9 cellular contexts compared by ENCODE assay signal in genomic region chr5:6765612-6766525, GRCh38. TPM values are rescaled to one million over a fixed set of nuclear protein-coding genes. Genes with fewer than 3 reads are reported as not detected.
DNase-seq lines count a peak whose midpoint lies in the region; ATAC-seq and TF ChIP-seq lines count a peak whose summit lies in the region.
"Had no signal": no experiment of that assay in that cellular context is flagged by ENCODE, and none has a peak within 500 bp of the region (broad histone marks: within the 10 kb centered on the region; RNA-seq: fewer than 3 reads in every experiment).

No MANE protein-coding gene starts in this region.

- H3K27me3 ChIP-seq in BLaER1 treated with 17β-estradiol and CSF1 and Interleukin-3, amounts not matched to agents 10 nM and 100 nM, result no peaks in the 10 kb centered on the region
- H3K27me3 ChIP-seq in right lobe of liver, result no peaks in the 10 kb centered on the region

- DNase-seq in GM19238 (ENCODE audit: insufficient read length, low spot score) (peak; percentile 74), NCI-H2227 (lab: John Stamatoyannopoulos, UW; ENCODE audit: unreplicated experiment) (peak; percentile 86), coronary artery (ENCODE audit: low spot score) (peak; percentile 84), right lobe of liver (peak in 2 of 3 donors; percentile 59 to 60)
- peak; percentile 14 to 62 for DNase-seq in activated CD4-positive, alpha-beta T cell treated with anti-CD3 and anti-CD28 coated beads for 24 hours (ENCODE audit: low read depth in 2 of 2)
- peak; percentile 40 to 53 for DNase-seq in stimulated activated CD4-positive, alpha-beta T cell treated with anti-CD3 and anti-CD28 coated beads, Interleukin-4, amount 100 ng/mL, for 4 hours

- H4K20me1 ChIP-seq in BLaER1 treated with 17β-estradiol and CSF1 and Interleukin-3, amounts not matched to agents 10 nM and 100 nM, result no peaks in the 10 kb centered on the region; a peak in 2 of 22 replicates

- peak overlapping the region in 9 of 11 experiments; percentile 32 to 83 (median 63); a peak in 16 of 22 replicates for H3K27ac ChIP-seq in BLaER1 treated with 17β-estradiol and CSF1 and Interleukin-3, amounts not matched to agents 10 nM and 100 nM
- H3K27ac ChIP-seq in coronary artery, result peak overlapping the region in 1 of 2 donors; percentile 91
- H3K27ac ChIP-seq in right lobe of liver, result no peak overlapping the region
- H3K27ac ChIP-seq: SK-N-MC had no signal

- ATAC-seq in HG03280 (IDR thresholded peaks at IDR 0.05; ENCODE audit: unreplicated experiment) (peak; percentile 80), right lobe of liver (peak; percentile 64 to 81 (median 70))

- H3K4me3 ChIP-seq in BLaER1 treated with 17β-estradiol and CSF1 and Interleukin-3, amounts not matched to agents 10 nM and 100 nM, result peak overlapping the region in 3 of 10 experiments; percentile 13 to 46 (median 25); a peak in 3 of 20 replicates
- H3K4me3 ChIP-seq in coronary artery, result peak overlapping the region; percentile 61
- no peak overlapping the region for H3K4me3 ChIP-seq in right lobe of liver
- H3K4me3 ChIP-seq: SK-N-MC had no signal

- peaks cover 28 to 57% (median 40%) of the 10 kb centered on the region in 10 experiments for H3K4me1 ChIP-seq in BLaER1 treated with 17β-estradiol and CSF1 and Interleukin-3, amounts not matched to agents 10 nM and 100 nM
- no peaks in the 10 kb centered on the region for H3K4me1 ChIP-seq in right lobe of liver

- peak overlapping the region; percentile 73 to 93 (median 87) for H3K4me2 ChIP-seq in BLaER1 treated with 17β-estradiol and CSF1 and Interleukin-3, amounts not matched to agents 10 nM and 100 nM

- intact Hi-C loops in right lobe of liver (cut with DNase I), result no loop called here

- WGBS in right lobe of liver (ENCODE audit: insufficient coverage, low coverage, low lambda C conversion rate, missing lambda C conversion rate), result 7% methylated on average over 6 of the region's 22 CpGs

- H3K9me3 ChIP-seq in BLaER1 treated with 17β-estradiol and CSF1 and Interleukin-3, amounts not matched to agents 10 nM and 100 nM (replicated peaks in 1 of 11), result peaks cover 0 to 6% (median 3%) of the 10 kb centered on the region in 11 experiments; a peak in 3 of 22 replicates
- no peaks in the 10 kb centered on the region for H3K9me3 ChIP-seq in right lobe of liver

- no peak for TF ChIP-seq POLR2A in right lobe of liver (IDR thresholded peaks at IDR 0.05)

- peak; percentile 70 for TF ChIP-seq CTCF in coronary artery (IDR thresholded peaks at IDR 0.05)
- peak; percentile 57 to 73 (median 59) for TF ChIP-seq CTCF in right lobe of liver (IDR thresholded peaks at IDR 0.05)

- H3K36me3 ChIP-seq in BLaER1 treated with 17β-estradiol and CSF1 and Interleukin-3, amounts not matched to agents 10 nM and 100 nM, result peaks cover 0 to 6% (median 0%) of the 10 kb centered on the region in 11 experiments; a peak in 2 of 22 replicates
- H3K36me3 ChIP-seq in right lobe of liver, result no peaks in the 10 kb centered on the region

- peak overlapping the region in 9 of 11 experiments; percentile 15 to 74 (median 54); a peak in 15 of 22 replicates for H3K9ac ChIP-seq in BLaER1 treated with 17β-estradiol and CSF1 and Interleukin-3, amounts not matched to agents 10 nM and 100 nM

RNA-seq across cellular contexts. Expression of gene TENT4A, which starts 52.6 kb away (rescaled TPM):
- total RNA-seq in right lobe of liver, result 10 to 100 TPM in 4 of 6 experiments, 1 to 10 TPM in 2; 8.5 to 23.1 (median 13.2) TPM

Comparison
In these comparisons a context has a peak if more than half of its experiments do, and no peak if none do; other contexts are left out.
1. H3K27ac ChIP-seq: peak in BLaER1 treated with 17β-estradiol and CSF1 and Interleukin-3, amounts not matched to agents 10 nM and 100 nM (9 of 11); none in right lobe of liver (0 of 3).
2. Peak in every context shown above with its lines, with median percentiles within 50 percentile points of each other: DNase-seq.